In genomic region chr5:140710899-140711552, GRCh38 we compare ENCODE assay signal across 1 cellular context.
TF ChIP-seq lines count a peak whose summit lies in the region.

No MANE protein-coding gene starts in this region.

TF ChIP-seq in K562, 482 proteins besides CTCF, POLR2A, EP300 and RAD21 (continued from another document):
- TF ChIP-seq ZBTB40 (IDR thresholded peaks at IDR 0.05) (peak; percentile 87), ZBTB40 (CRISPR knock-in tag; IDR thresholded peaks at IDR 0.05) (no peak), XRCC5 (IDR thresholded peaks at IDR 0.05; ENCODE audit: low read depth, low read length) (peak; percentile 79; the same call in 1 of the 2 replicates), MTA2 (IDR thresholded peaks at IDR 0.05; ENCODE audit: low read depth) (no peak), PHF21A (IDR thresholded peaks at IDR 0.05; ENCODE audit: borderline replicate concordance, low read depth) (peak; percentile 48; the same call in 1 of the 2 replicates), ZNF41 (CRISPR knock-in tag; conservative IDR thresholded peaks at IDR 0.05) (peak; percentile 56; the same call in 1 of the 2 replicates), ZNF431 (CRISPR knock-in tag; IDR thresholded peaks at IDR 0.05) (peak; percentile 42; the same call in 1 of the 2 replicates), EHMT2 (IDR thresholded peaks at IDR 0.05) (peak; percentile 92), CHD2 (IDR thresholded peaks at IDR 0.05; ENCODE audit: low read depth, low read length) (peak; percentile 35; the same call in 1 of the 2 replicates), JUNB (CRISPR knock-in tag; conservative IDR thresholded peaks at IDR 0.05) (peak; percentile 58; the same call in 1 of the 2 replicates), SMARCB1 (IDR thresholded peaks at IDR 0.05; ENCODE audit: insufficient read length, low read depth) (peak; percentile 79), RCOR1 (IDR thresholded peaks at IDR 0.05; ENCODE audit: borderline replicate concordance in 1 of 2, low read depth in 2 of 2, low read length in 2 of 2) (peak in 1 of 2 experiments; percentile 49; a peak in 2 of 4 replicates), ZBTB8A (IDR thresholded peaks at IDR 0.05; ENCODE audit: partially characterized antibody) (peak; percentile 63), EGR1 (conservative IDR thresholded peaks at IDR 0.05) (peak; percentile 93), MAFG (tag; conservative IDR thresholded peaks at IDR 0.05) (peak; percentile 97), MYC (IDR thresholded peaks at IDR 0.05; ENCODE audit: low read depth, low read length) (peak; percentile 38; the same call in 1 of the 2 replicates), MYC (CRISPR knock-in tag; IDR thresholded peaks at IDR 0.05; ENCODE audit: borderline replicate concordance, low read depth) (no peak), POLR2H (tag; IDR thresholded peaks at IDR 0.05; ENCODE audit: low read depth) (peak; percentile 100), FOXA3 (CRISPR knock-in tag; conservative IDR thresholded peaks at IDR 0.05 in 1 of 2, IDR thresholded peaks at IDR 0.05 in 1 of 2) (0 out of 4 replicates have a peak, but pooled peaks of 1 of the 2 experiments have one; percentile 41), NUFIP1 (IDR thresholded peaks at IDR 0.05; ENCODE audit: partially characterized antibody) (peak; percentile 67), HMGN3 (IDR thresholded peaks at IDR 0.05; ENCODE audit: borderline replicate concordance, extremely low read depth, insufficient read length, low read depth, low read length) (no peak), ARID4B (CRISPR knock-in tag; IDR thresholded peaks at IDR 0.05) (peak; percentile 49; the same call in 1 of the 2 replicates), L3MBTL2 (IDR thresholded peaks at IDR 0.05) (peak; percentile 21; the same call in 1 of the 2 replicates), ETS2 (tag; IDR thresholded peaks at IDR 0.05; ENCODE audit: borderline replicate concordance, poor library complexity, severe bottlenecking) (no peak), ZNF143 (CRISPR knock-in tag; IDR thresholded peaks at IDR 0.05) (no peak), RFX5 (IDR thresholded peaks at IDR 0.05; ENCODE audit: low read depth, low read length) (peak; percentile 68; the same call in 1 of the 2 replicates), PRDM10 (IDR thresholded peaks at IDR 0.05; ENCODE audit: partially characterized antibody) (peak; percentile 47), RBM39 (optimal IDR thresholded peaks at IDR 0.05; ENCODE audit: low read depth, low read length) (peak; percentile 92), CXXC5 (CRISPR knock-in tag; IDR thresholded peaks at IDR 0.05) (peak; percentile 69), TCF3 (CRISPR knock-in tag; IDR thresholded peaks at IDR 0.05) (peak; percentile 29; the same call in 1 of the 2 replicates), NRF1 (conservative IDR thresholded peaks at IDR 0.05 in 1 of 2, IDR thresholded peaks at IDR 0.05 in 1 of 2) (peak in 1 of 2 experiments; percentile 7; a peak in 1 of 4 replicates), ZNF589 (CRISPR knock-in tag; IDR thresholded peaks at IDR 0.05; ENCODE audit: low read depth) (peak; percentile 75; the same call in 1 of the 2 replicates)
TF ChIP-seq in K562: peak in this region for 173.
